1 cellular context compared by ENCODE assay signal in genomic region chr11:9838961-9839360, GRCh38.
A peak's percentile ranks its signal among the peaks of the same experiment; 100 is the strongest.
TF ChIP-seq lines count a peak whose summit lies in the region.

No MANE protein-coding gene starts in this region.

TF ChIP-seq in GM12878, 131 proteins besides CTCF, POLR2A, EP300 and RAD21 (continued from another document):
- no peak for TF ChIP-seq CUX1 (IDR thresholded peaks at IDR 0.05; ENCODE audit: insufficient replicate concordance, low read depth, low read length)
- TF ChIP-seq IRF4 (IDR thresholded peaks at IDR 0.05; ENCODE audit: low read depth, low read length): peak; percentile 75
- TF ChIP-seq ZSCAN29 (IDR thresholded peaks at IDR 0.05): no peak
- TF ChIP-seq CBX3 (IDR thresholded peaks at IDR 0.05; ENCODE audit: borderline replicate concordance, low read depth): no peak
- TF ChIP-seq RUNX3 (IDR thresholded peaks at IDR 0.05; ENCODE audit: low read length): peak; percentile 99
- TF ChIP-seq YBX1 (IDR thresholded peaks at IDR 0.05): no peak
- TF ChIP-seq BCL11A (IDR thresholded peaks at IDR 0.05; ENCODE audit: low read depth, low read length): peak; percentile 85
- TF ChIP-seq, protein P1, sequence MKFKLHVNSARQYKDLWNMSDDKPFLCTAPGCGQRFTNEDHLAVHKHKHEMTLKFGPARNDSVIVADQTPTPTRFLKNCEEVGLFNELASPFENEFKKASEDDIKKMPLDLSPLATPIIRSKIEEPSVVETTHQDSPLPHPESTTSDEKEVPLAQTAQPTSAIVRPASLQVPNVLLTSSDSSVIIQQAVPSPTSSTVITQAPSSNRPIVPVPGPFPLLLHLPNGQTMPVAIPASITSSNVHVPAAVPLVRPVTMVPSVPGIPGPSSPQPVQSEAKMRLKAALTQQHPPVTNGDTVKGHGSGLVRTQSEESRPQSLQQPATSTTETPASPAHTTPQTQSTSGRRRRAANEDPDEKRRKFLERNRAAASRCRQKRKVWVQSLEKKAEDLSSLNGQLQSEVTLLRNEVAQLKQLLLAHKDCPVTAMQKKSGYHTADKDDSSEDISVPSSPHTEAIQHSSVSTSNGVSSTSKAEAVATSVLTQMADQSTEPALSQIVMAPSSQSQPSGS (IDR thresholded peaks at IDR 0.05; ENCODE audit: low read length): peak; percentile 65; the same call in 1 of the 2 replicates
- TF ChIP-seq TCF3 (IDR thresholded peaks at IDR 0.05; ENCODE audit: borderline replicate concordance, insufficient read depth, low read depth, low read length): peak; percentile 49; the same call in 1 of the 2 replicates
- TF ChIP-seq RBBP5 (conservative IDR thresholded peaks at IDR 0.05): no peak
- 0 out of 2 replicates have a peak, but pooled peaks have one; percentile 63 for TF ChIP-seq CBFB (IDR thresholded peaks at IDR 0.05; ENCODE audit: low read depth)
- TF ChIP-seq MEF2A (IDR thresholded peaks at IDR 0.05; ENCODE audit: insufficient read depth, low read depth, low read length): peak; percentile 65; the same call in 1 of the 2 replicates
- peak in 1 of 2 experiments; percentile 52; a peak in 2 of 4 replicates for TF ChIP-seq IKZF2 (IDR thresholded peaks at IDR 0.05)
- TF ChIP-seq RB1 (IDR thresholded peaks at IDR 0.05; ENCODE audit: borderline replicate concordance): no peak
- TF ChIP-seq CREM (IDR thresholded peaks at IDR 0.05; ENCODE audit: low read depth): peak; percentile 36; the same call in 1 of the 2 replicates
- TF ChIP-seq ZNF217 (IDR thresholded peaks at IDR 0.05): no peak
- no peak for TF ChIP-seq RAD51 (IDR thresholded peaks at IDR 0.05)
- TF ChIP-seq, protein P2, sequence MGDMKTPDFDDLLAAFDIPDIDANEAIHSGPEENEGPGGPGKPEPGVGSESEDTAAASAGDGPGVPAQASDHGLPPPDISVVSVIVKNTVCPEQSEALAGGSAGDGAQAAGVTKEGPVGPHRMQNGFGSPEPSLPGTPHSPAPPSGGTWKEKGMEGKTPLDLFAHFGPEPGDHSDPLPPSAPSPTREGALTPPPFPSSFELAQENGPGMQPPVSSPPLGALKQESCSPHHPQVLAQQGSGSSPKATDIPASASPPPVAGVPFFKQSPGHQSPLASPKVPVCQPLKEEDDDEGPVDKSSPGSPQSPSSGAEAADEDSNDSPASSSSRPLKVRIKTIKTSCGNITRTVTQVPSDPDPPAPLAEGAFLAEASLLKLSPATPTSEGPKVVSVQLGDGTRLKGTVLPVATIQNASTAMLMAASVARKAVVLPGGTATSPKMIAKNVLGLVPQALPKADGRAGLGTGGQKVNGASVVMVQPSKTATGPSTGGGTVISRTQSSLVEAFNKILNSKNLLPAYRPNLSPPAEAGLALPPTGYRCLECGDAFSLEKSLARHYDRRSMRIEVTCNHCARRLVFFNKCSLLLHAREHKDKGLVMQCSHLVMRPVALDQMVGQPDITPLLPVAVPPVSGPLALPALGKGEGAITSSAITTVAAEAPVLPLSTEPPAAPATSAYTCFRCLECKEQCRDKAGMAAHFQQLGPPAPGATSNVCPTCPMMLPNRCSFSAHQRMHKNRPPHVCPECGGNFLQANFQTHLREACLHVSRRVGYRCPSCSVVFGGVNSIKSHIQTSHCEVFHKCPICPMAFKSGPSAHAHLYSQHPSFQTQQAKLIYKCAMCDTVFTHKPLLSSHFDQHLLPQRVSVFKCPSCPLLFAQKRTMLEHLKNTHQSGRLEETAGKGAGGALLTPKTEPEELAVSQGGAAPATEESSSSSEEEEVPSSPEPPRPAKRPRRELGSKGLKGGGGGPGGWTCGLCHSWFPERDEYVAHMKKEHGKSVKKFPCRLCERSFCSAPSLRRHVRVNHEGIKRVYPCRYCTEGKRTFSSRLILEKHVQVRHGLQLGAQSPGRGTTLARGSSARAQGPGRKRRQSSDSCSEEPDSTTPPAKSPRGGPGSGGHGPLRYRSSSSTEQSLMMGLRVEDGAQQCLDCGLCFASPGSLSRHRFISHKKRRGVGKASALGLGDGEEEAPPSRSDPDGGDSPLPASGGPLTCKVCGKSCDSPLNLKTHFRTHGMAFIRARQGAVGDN (IDR thresholded peaks at IDR 0.05): no peak
- peak; percentile 79; the same call in 1 of the 2 replicates for TF ChIP-seq MTA3 (IDR thresholded peaks at IDR 0.05; ENCODE audit: borderline replicate concordance, low read length)
- peak; percentile 32 for TF ChIP-seq SKIL (IDR thresholded peaks at IDR 0.05; ENCODE audit: low read depth, poor library complexity, severe bottlenecking)
- TF ChIP-seq MEF2B (IDR thresholded peaks at IDR 0.05; ENCODE audit: partially characterized antibody, poor library complexity, severe bottlenecking): peak; percentile 25
